Comparison of ENCODE assay signal across 1 cellular context in genomic region chr6:63685453-63686379, GRCh38.
TF ChIP-seq lines count a peak whose summit lies in the region.

No MANE protein-coding gene starts in this region.

TF ChIP-seq in GM12878, 131 proteins besides CTCF, POLR2A, EP300 and RAD21 (continued from another document):
- no peak for TF ChIP-seq NFIC (IDR thresholded peaks at IDR 0.05; ENCODE audit: low read depth, low read length)
- peak; percentile 86 to 89 for TF ChIP-seq BHLHE40 (IDR thresholded peaks at IDR 0.05; ENCODE audit: borderline replicate concordance in 1 of 2, low read depth in 2 of 2, low read length in 1 of 2)
- TF ChIP-seq MEF2B (IDR thresholded peaks at IDR 0.05; ENCODE audit: partially characterized antibody, poor library complexity, severe bottlenecking), result no peak
- TF ChIP-seq SPI1 (IDR thresholded peaks at IDR 0.05; ENCODE audit: borderline replicate concordance, insufficient read depth, low read depth, low read length), result peak; percentile 52
- peak; percentile 69; the same call in 1 of the 2 replicates for TF ChIP-seq ATF3 (IDR thresholded peaks at IDR 0.05; ENCODE audit: borderline replicate concordance, extremely low read depth, low read depth, low read length)
- peak; percentile 42; the same call in 1 of the 2 replicates for TF ChIP-seq USF2 (IDR thresholded peaks at IDR 0.05; ENCODE audit: borderline replicate concordance, low read depth, low read length)
- TF ChIP-seq USF1 (IDR thresholded peaks at IDR 0.05; ENCODE audit: borderline replicate concordance, extremely low read length, insufficient read depth, low read depth, low read length), result peak; percentile 80
